ENCODE assay signal across 1 cellular context in the genomic region with DNA sequence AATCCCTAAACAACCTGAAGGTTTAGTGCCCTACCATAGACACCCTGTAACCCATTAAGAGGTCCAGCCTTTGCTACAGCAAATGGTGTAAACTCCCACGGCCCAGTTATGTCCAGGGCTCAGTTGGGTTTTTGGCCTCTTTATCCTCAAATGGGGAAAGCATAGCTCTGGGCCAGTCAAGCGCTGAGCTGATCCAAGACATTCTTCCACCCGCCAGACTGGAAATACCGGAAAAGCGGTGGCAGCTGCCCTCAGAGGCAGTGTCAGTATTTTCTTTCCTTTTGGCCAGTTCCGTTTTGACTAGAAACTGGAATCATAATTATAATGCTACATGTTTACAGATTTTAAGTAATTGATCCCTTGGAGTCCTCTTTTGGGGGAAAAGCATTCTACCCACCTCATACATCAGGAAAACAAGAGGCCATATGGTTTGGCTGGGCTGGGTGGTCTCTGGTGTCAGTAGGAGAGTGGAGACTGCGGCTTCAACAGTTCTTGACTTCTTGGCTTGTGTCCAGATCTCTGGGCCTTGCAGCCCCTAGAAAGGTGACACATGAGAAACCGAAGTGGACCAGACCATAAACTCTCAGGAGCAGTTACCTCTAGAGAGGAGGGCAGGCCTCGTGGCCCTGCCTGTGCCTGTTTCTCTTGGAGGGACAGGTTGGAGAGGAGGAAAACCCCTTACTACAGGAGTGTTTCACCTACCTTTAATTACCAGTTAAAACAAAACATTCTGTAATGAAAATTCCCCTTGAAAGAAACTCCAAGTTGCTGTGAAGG.
TF ChIP-seq lines count a peak whose summit lies in the region.

No MANE protein-coding gene starts in this region.

TF ChIP-seq in SK-N-SH, 30 proteins besides CTCF, POLR2A, EP300 and RAD21:
- TF ChIP-seq ELF1 (IDR thresholded peaks at IDR 0.05): no peak
- TF ChIP-seq TAF1 (IDR thresholded peaks at IDR 0.05; ENCODE audit: borderline replicate concordance, low read depth, low read length): no peak
- no peak for TF ChIP-seq JUND (IDR thresholded peaks at IDR 0.05)
- TF ChIP-seq FOSL2 (IDR thresholded peaks at IDR 0.05; ENCODE audit: borderline replicate concordance, low read depth): no peak
- no peak for TF ChIP-seq GABPA (IDR thresholded peaks at IDR 0.05; ENCODE audit: low read depth)
- no peak for TF ChIP-seq SIN3A (IDR thresholded peaks at IDR 0.05; ENCODE audit: borderline replicate concordance, low read depth, low read length)
- TF ChIP-seq CHD2 (IDR thresholded peaks at IDR 0.05; ENCODE audit: low read length, partially characterized antibody): no peak
- TF ChIP-seq POLR2AphosphoS5 (IDR thresholded peaks at IDR 0.05; ENCODE audit: low read depth, low read length): no peak
- TF ChIP-seq, protein P1, sequence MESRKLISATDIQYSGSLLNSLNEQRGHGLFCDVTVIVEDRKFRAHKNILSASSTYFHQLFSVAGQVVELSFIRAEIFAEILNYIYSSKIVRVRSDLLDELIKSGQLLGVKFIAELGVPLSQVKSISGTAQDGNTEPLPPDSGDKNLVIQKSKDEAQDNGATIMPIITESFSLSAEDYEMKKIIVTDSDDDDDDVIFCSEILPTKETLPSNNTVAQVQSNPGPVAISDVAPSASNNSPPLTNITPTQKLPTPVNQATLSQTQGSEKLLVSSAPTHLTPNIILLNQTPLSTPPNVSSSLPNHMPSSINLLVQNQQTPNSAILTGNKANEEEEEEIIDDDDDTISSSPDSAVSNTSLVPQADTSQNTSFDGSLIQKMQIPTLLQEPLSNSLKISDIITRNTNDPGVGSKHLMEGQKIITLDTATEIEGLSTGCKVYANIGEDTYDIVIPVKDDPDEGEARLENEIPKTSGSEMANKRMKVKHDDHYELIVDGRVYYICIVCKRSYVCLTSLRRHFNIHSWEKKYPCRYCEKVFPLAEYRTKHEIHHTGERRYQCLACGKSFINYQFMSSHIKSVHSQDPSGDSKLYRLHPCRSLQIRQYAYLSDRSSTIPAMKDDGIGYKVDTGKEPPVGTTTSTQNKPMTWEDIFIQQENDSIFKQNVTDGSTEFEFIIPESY (IDR thresholded peaks at IDR 0.05; ENCODE audit: borderline replicate concordance, low read depth): no peak
- no peak for TF ChIP-seq NRF1 (IDR thresholded peaks at IDR 0.05; ENCODE audit: low read depth, low read length)
